In the genomic region with DNA sequence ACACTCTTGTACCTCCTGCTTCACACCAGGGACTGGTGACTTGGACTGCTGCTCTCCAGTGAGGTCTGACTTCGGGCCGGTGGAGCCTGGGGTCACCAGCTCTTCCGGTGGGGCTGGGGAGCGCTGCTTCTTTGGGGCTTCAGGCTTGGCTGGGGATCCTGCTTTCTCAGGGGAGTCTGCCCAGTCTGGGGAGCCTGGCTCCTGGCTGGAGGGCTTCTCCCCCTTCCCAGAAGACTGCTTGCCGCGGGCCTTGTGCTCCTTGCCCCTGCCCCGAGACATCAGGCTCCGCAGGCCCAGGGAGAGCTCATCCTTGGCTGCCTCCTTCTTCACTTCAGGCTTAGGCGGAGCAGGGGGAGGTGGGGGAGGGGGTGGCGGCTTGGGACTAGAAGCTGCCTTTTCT, we compare ENCODE assay signal across 20 cellular contexts. TPM values are rescaled to one million over a fixed set of nuclear protein-coding genes. Genes with fewer than 3 reads are reported as not detected.
A peak's percentile ranks its signal among the peaks of the same experiment; 100 is the strongest.
DNase-seq lines count a peak whose midpoint lies in the region; ATAC-seq and TF ChIP-seq lines count a peak whose summit lies in the region.
"Had no signal": no experiment of that assay in that cellular context is flagged by ENCODE, and none has a peak within 500 bp of the region (broad histone marks: within the 10 kb centered on the region; RNA-seq: fewer than 3 reads in every experiment).

No MANE protein-coding gene starts in this region.

- peak overlapping the region in 3 of 7 donors; percentile 46 to 77 (median 57) for H3K27ac Mint-ChIP-seq in CD14-positive monocyte

- H3K36me3 Mint-ChIP-seq in CD14-positive monocyte, result peaks cover 15 to 36% of the 10 kb centered on the region in 2 donors

- no peak overlapping the region for H3K4me3 ChIP-seq in BLaER1 treated with 17β-estradiol and CSF1 and Interleukin-3, amounts not matched to agents 10 nM and 100 nM
- H3K4me3 ChIP-seq in HL-60 (replicated peaks; ENCODE audit: insufficient read depth, low read length), result no peak overlapping the region
- H3K4me3 ChIP-seq in right atrium auricular region, result no peak overlapping the region
- H3K4me3 ChIP-seq in psoas muscle, result no peak overlapping the region
- H3K4me3 ChIP-seq: HAP-1 had no signal

- no peak for TF ChIP-seq CTCF in HL-60 (IDR thresholded peaks at IDR 0.05; ENCODE audit: insufficient read depth, low read length)
- TF ChIP-seq CTCF in right atrium auricular region (IDR thresholded peaks at IDR 0.05), result no peak
- no peak for TF ChIP-seq CTCF in psoas muscle (IDR thresholded peaks at IDR 0.05)
- TF ChIP-seq CTCF in foreskin keratinocyte (conservative IDR thresholded peaks at IDR 0.05), result no peak
- no peak for TF ChIP-seq CTCF in CD14-positive monocyte (IDR thresholded peaks at IDR 0.05)

- peaks cover 57% of the 10 kb centered on the region for H3K4me1 Mint-ChIP-seq in CD14-positive monocyte

- peaks cover 26 to 100% (median 71%) of the 10 kb centered on the region in 11 experiments; a peak in 20 of 22 replicates for H4K20me1 ChIP-seq in BLaER1 treated with 17β-estradiol and CSF1 and Interleukin-3, amounts not matched to agents 10 nM and 100 nM

- H3K4me2 ChIP-seq in BLaER1 treated with 17β-estradiol and CSF1 and Interleukin-3, amounts not matched to agents 10 nM and 100 nM, result peak overlapping the region; percentile 87 to 100 (median 98)
- H3K4me2 ChIP-seq: KMS-11 had no signal

- H3K36me3 ChIP-seq in BLaER1 treated with 17β-estradiol and CSF1 and Interleukin-3, amounts not matched to agents 10 nM and 100 nM, result peaks cover 7 to 91% (median 75%) of the 10 kb centered on the region in 11 experiments; a peak in 20 of 22 replicates
- peaks cover 7% of the 10 kb centered on the region for H3K36me3 ChIP-seq in right atrium auricular region
- peaks cover under 1 to 92% of the 10 kb centered on the region in 2 donors for H3K36me3 ChIP-seq in psoas muscle (ENCODE audit: insufficient read depth in 1 of 2, low read depth in 1 of 2)
- H3K36me3 ChIP-seq: BE2C, HAP-1 had no signal

- peak overlapping the region; percentile 11 to 63 (median 57); a peak in 19 of 22 replicates for H3K9ac ChIP-seq in BLaER1 treated with 17β-estradiol and CSF1 and Interleukin-3, amounts not matched to agents 10 nM and 100 nM
- H3K9ac ChIP-seq: KMS-11 had no signal

- H3K27ac ChIP-seq in BLaER1 treated with 17β-estradiol and CSF1 and Interleukin-3, amounts not matched to agents 10 nM and 100 nM, result peak overlapping the region; percentile 9 to 94 (median 61); a peak in 21 of 22 replicates
- H3K27ac ChIP-seq in HL-60 (replicated peaks) (peak overlapping the region; percentile 76), right atrium auricular region (peak overlapping the region; percentile 44 to 48), psoas muscle (peak overlapping the region; percentile 71), foreskin keratinocyte (no peak overlapping the region)
- H3K27ac ChIP-seq: KMS-11 had no signal

- ATAC-seq in psoas muscle (no peak), foreskin keratinocyte (no peak)

- no peak overlapping the region for H3K4me3 Mint-ChIP-seq in CD14-positive monocyte
- H3K4me3 Mint-ChIP-seq: CD4-positive, alpha-beta memory T cell had no signal

- no peak for DNase-seq in HL-60 (ENCODE audit: low read depth in 1 of 2, low spot score in 1 of 2)
- no peak for DNase-seq in right atrium auricular region (ENCODE audit: low spot score)
- no peak for DNase-seq in psoas muscle
- no peak for DNase-seq in NCI-H2171 (lab: John Stamatoyannopoulos, UW)
- DNase-seq in foreskin keratinocyte, result no peak
- DNase-seq in CD14-positive monocyte (ENCODE audit: low spot score), result no peak
- DNase-seq: BE2C; Caco-2; CD4-positive, alpha-beta memory T cell; DMS 273 treated with DMSO at 0.1 percent for 48 hours; DND-41; NCI-H1105 treated with DMSO at 0.1 percent for 48 hours; NCI-H1694; NCI-H2081; NCI-H446; NCI-H526; SHP77 had no signal

- intact Hi-C loops in psoas muscle (cut with DNase I) (no loop called here), CD14-positive monocyte (cut with micrococcal nuclease) (loop anchor here in 1 of 2 donors (2.0 kb wide), 1 partner anchor 13 kb away; no protein-coding TSS in a partner anchor)

- peaks cover 0 to 3% (median 0%) of the 10 kb centered on the region in 3 donors for H3K27me3 Mint-ChIP-seq in CD14-positive monocyte (ENCODE audit: low read depth in 3 of 3)
- H3K27me3 Mint-ChIP-seq: CD4-positive, alpha-beta memory T cell had no signal

- no peaks in the 10 kb centered on the region for H3K9me3 ChIP-seq in BLaER1 treated with 17β-estradiol and CSF1 and Interleukin-3, amounts not matched to agents 10 nM and 100 nM (replicated peaks in 1 of 11)
- H3K9me3 ChIP-seq in right atrium auricular region (no peaks in the 10 kb centered on the region), psoas muscle (no peaks in the 10 kb centered on the region)
- H3K9me3 ChIP-seq: BE2C, Caco-2, HAP-1 had no signal

- H3K4me1 ChIP-seq in BLaER1 treated with 17β-estradiol and CSF1 and Interleukin-3, amounts not matched to agents 10 nM and 100 nM, result peaks cover 86 to 100% (median 99%) of the 10 kb centered on the region in 10 experiments
- H3K4me1 ChIP-seq in right atrium auricular region (peaks cover 0 to 72% of the 10 kb centered on the region in 2 donors), psoas muscle (peaks cover 68% of the 10 kb centered on the region), foreskin keratinocyte (no peaks in the 10 kb centered on the region)
- H3K4me1 ChIP-seq: BE2C, Caco-2, HAP-1 had no signal

- 76 to 91% (median 89%) methylated on average over 9 to 10 of the region's 10 CpGs for WGBS in psoas muscle, 3 donors

- no peaks in the 10 kb centered on the region for H3K9me3 Mint-ChIP-seq in CD14-positive monocyte
- H3K9me3 Mint-ChIP-seq: CD4-positive, alpha-beta memory T cell had no signal

- no peaks in the 10 kb centered on the region for H3K27me3 ChIP-seq in BLaER1 treated with 17β-estradiol and CSF1 and Interleukin-3, amounts not matched to agents 10 nM and 100 nM
- H3K27me3 ChIP-seq in HL-60 (ENCODE audit: insufficient read depth, poor library complexity, severe bottlenecking) (no peaks in the 10 kb centered on the region), right atrium auricular region (no peaks in the 10 kb centered on the region), psoas muscle (ENCODE audit: insufficient read depth in 3 of 3, low read length in 2 of 3) (no peaks in the 10 kb centered on the region), foreskin keratinocyte (no peaks in the 10 kb centered on the region)
- H3K27me3 ChIP-seq: BE2C had no signal

RNA-seq across cellular contexts. Expression of gene MYO18A, which starts 52.4 kb away (rescaled TPM):
- total RNA-seq in right atrium auricular region (100 to 1,000 TPM; 159 to 219 TPM), psoas muscle (1,000 to 10,000 TPM in 2 of 4 donors, 100 to 1,000 TPM in 2; 770 to 1,274 (median 938) TPM), foreskin keratinocyte (56.2 and 67.4 TPM in 2 replicates)
- polyA plus RNA-seq in psoas muscle (100 to 1,000 TPM; 142 to 538 (median 318) TPM), foreskin keratinocyte (43.6 and 47.5 TPM in 2 replicates), CD14-positive monocyte (10 to 100 TPM in 1 of 2 donors, 1 to 10 TPM in 1; 6.3 to 11.0 TPM)
